In genomic region chr1:19505694-19506457, GRCh38 we compare ENCODE assay signal across 9 cellular contexts. TPM values are rescaled to one million over a fixed set of nuclear protein-coding genes. Genes with fewer than 3 reads are reported as not detected.
DNase-seq lines count a peak whose midpoint lies in the region; ATAC-seq, FAIRE-seq and TF ChIP-seq lines count a peak whose summit lies in the region.
"Had no signal": no experiment of that assay in that cellular context is flagged by ENCODE, and none has a peak within 500 bp of the region (broad histone marks: within the 10 kb centered on the region; RNA-seq: fewer than 3 reads in every experiment).

No MANE protein-coding gene starts in this region.

- H2AFZ ChIP-seq in HepG2 (ENCODE audit: low read length), result no peak overlapping the region

- TF ChIP-seq POLR2A in HepG2 (IDR thresholded peaks at IDR 0.05; ENCODE audit: insufficient read depth in 1 of 2, low read depth in 2 of 2, low read length in 2 of 2) (no peak), vagina (IDR thresholded peaks at IDR 0.05) (no peak)

- CTCF ChIA-PET in HepG2 (lab: Yijun Ruan, JAX; ENCODE audit: low intra/inter-chr PET ratio, low total read pairs), result no interaction called here

- peaks cover 0 to 9% (median 1%) of the 10 kb centered on the region in 4 donors for H3K4me1 ChIP-seq in liver (ENCODE audit: control insufficient read depth in 4 of 4, insufficient read depth in 4 of 4, low read length in 3 of 4)
- H3K4me1 ChIP-seq in HepG2 (ENCODE audit: insufficient read depth, low read length), result peaks cover 23% of the 10 kb centered on the region
- H3K4me1 ChIP-seq in muscle layer of colon (ENCODE audit: insufficient read depth, low read length), result peaks cover 23% of the 10 kb centered on the region
- H3K4me1 ChIP-seq in vagina, result peaks cover 33% of the 10 kb centered on the region
- H3K4me1 ChIP-seq in effector memory CD4-positive, alpha-beta T cell (ENCODE audit: control insufficient read depth, insufficient read depth, low read length, poor library complexity, severe bottlenecking), result peaks cover 4% of the 10 kb centered on the region

- ATAC-seq in HepG2, result no peak

- WGBS in liver, result 72% methylated on average over 11 of the region's 11 CpGs
- WGBS in HepG2 (ENCODE audit: low lambda C conversion rate), result 43% methylated on average over 10 of the region's 11 CpGs

- in situ Hi-C loops in HepG2 (cut with HindIII; ENCODE audit: extremely low pct_ligation_motif_present, low pct_unique_long_range_greater_than_20kb), result no loop called here

- intact Hi-C loops in HepG2 (cut with micrococcal nuclease; ENCODE audit: unreplicated experiment), result no loop called here
- intact Hi-C loops in vagina (cut with DNase I), result loop anchor here (1.0 kb wide), 1 partner anchor 8 kb away; no protein-coding TSS in a partner anchor

- FAIRE-seq in HepG2 (lab: Jason Lieb, UNC), result no peak

- H3K9me3 ChIP-seq in liver (ENCODE audit: control insufficient read depth in 4 of 4, low read length in 3 of 4), result no peaks in the 10 kb centered on the region
- H3K9me3 ChIP-seq in HepG2 (ENCODE audit: low read length), result no peaks in the 10 kb centered on the region
- no peaks in the 10 kb centered on the region for H3K9me3 ChIP-seq in muscle layer of colon (ENCODE audit: low read length)
- H3K9me3 ChIP-seq in vagina, result no peaks in the 10 kb centered on the region
- no peaks in the 10 kb centered on the region for H3K9me3 ChIP-seq in effector memory CD4-positive, alpha-beta T cell (ENCODE audit: control insufficient read depth, low read length)

- H3K4me3 ChIP-seq in liver (ENCODE audit: low read depth in 1 of 3, low read length in 3 of 3) (no peak overlapping the region), HepG2 (replicated peaks in 1 of 3; ENCODE audit: insufficient read depth in 1 of 3, low read depth in 2 of 3, low read length in 3 of 3) (no peak overlapping the region), coronary artery (peak overlapping the region; percentile 34), muscle layer of colon (ENCODE audit: low read depth in 1 of 2, low read length in 2 of 2) (no peak overlapping the region), vagina (no peak overlapping the region)
- no peak overlapping the region for H3K4me3 ChIP-seq in effector memory CD4-positive, alpha-beta T cell (ENCODE audit: insufficient read depth, low read depth, low read length, poor library complexity, severe bottlenecking)

- no peak overlapping the region for H3K4me2 ChIP-seq in HepG2 (ENCODE audit: low read depth, low read length)

- no peak for TF ChIP-seq EP300 in HepG2 (IDR thresholded peaks at IDR 0.05; ENCODE audit: low read depth in 2 of 2, low read length in 2 of 2)
- TF ChIP-seq EP300 in HepG2 (CRISPR knock-in tag; IDR thresholded peaks at IDR 0.05; ENCODE audit: borderline replicate concordance), result no peak

- POLR2A ChIA-PET in HepG2 (lab: Yijun Ruan, JAX), result no interaction called here

- no peaks in the 10 kb centered on the region for H4K20me1 ChIP-seq in HepG2 (ENCODE audit: insufficient read depth, low read length)

- H3K9ac ChIP-seq in liver (ENCODE audit: low read depth in 1 of 2, low read length in 2 of 2) (no peak overlapping the region), HepG2 (ENCODE audit: insufficient read depth, low read depth, low read length) (no peak overlapping the region), muscle layer of colon (ENCODE audit: low read length) (no peak overlapping the region)

- no peak for TF ChIP-seq CTCF in liver (IDR thresholded peaks at IDR 0.05; ENCODE audit: low read depth, low read length, missing input control)
- no peak for TF ChIP-seq CTCF in HepG2 (CRISPR knock-in tag; IDR thresholded peaks at IDR 0.05)
- TF ChIP-seq CTCF in coronary artery (IDR thresholded peaks at IDR 0.05), result no peak
- TF ChIP-seq CTCF in vagina (IDR thresholded peaks at IDR 0.05), result no peak

- TF ChIP-seq RAD21 in liver (IDR thresholded peaks at IDR 0.05) (no peak), HepG2 (CRISPR knock-in tag; IDR thresholded peaks at IDR 0.05) (no peak)

- H3K36me3 ChIP-seq in liver (ENCODE audit: control insufficient read depth in 4 of 4, insufficient read depth in 3 of 4, low read depth in 1 of 4, low read length in 3 of 4) (no peaks in the 10 kb centered on the region), HepG2 (replicated peaks in 1 of 2; ENCODE audit: control insufficient read depth in 1 of 2, insufficient read depth in 2 of 2, low read length in 2 of 2) (no peaks in the 10 kb centered on the region), muscle layer of colon (ENCODE audit: insufficient read depth, low read length) (no peaks in the 10 kb centered on the region), vagina (no peaks in the 10 kb centered on the region)
- H3K36me3 ChIP-seq in effector memory CD4-positive, alpha-beta T cell (ENCODE audit: control insufficient read depth, insufficient read depth, low read length), result no peaks in the 10 kb centered on the region

- H3K27ac ChIP-seq in liver (ENCODE audit: low read depth in 1 of 2, low read length in 2 of 2) (peak overlapping the region; percentile 61 to 63), HepG2 (ENCODE audit: extremely low read length, insufficient read depth, low read length) (no peak overlapping the region), coronary artery (peak overlapping the region; percentile 38 to 81), muscle layer of colon (ENCODE audit: low read depth, low read length) (peak overlapping the region; percentile 28), vagina (peak overlapping the region; percentile 68)
- no peak overlapping the region for H3K27ac ChIP-seq in effector memory CD4-positive, alpha-beta T cell (ENCODE audit: insufficient read depth, low read length, poor library complexity, severe bottlenecking)

- no TSS peak for BruUV-seq in HepG2 (replicated peaks; lab: Mats Ljungman, UMichigan)

- DNase-seq in HepG2 (ENCODE audit: low spot score), result no peak
- no peak for DNase-seq in coronary artery (ENCODE audit: low spot score)
- DNase-seq in vagina (ENCODE audit: extremely low spot score in 2 of 2), result no peak
- no peak for DNase-seq in DMS 273 treated with DMSO at 0.1 percent for 48 hours (lab: John Stamatoyannopoulos, UW)
- no peak for DNase-seq in effector memory CD4-positive, alpha-beta T cell
- no peak for DNase-seq in NCI-H748 (lab: John Stamatoyannopoulos, UW; ENCODE audit: unreplicated experiment)
- DNase-seq: NCI-H1417 treated with DMSO at 0.1 percent for 48 hours had no signal

- no peaks in the 10 kb centered on the region for H3K79me2 ChIP-seq in HepG2 (ENCODE audit: insufficient read depth, low read length)

- H3K27me3 ChIP-seq in liver (ENCODE audit: control insufficient read depth in 4 of 4, insufficient read depth in 4 of 4, low read length in 3 of 4), result no peaks in the 10 kb centered on the region
- H3K27me3 ChIP-seq in HepG2 (ENCODE audit: control insufficient read depth in 1 of 2, insufficient read depth in 2 of 2, low read length in 2 of 2), result no peaks in the 10 kb centered on the region; a peak in 1 of 5 replicates
- no peaks in the 10 kb centered on the region for H3K27me3 ChIP-seq in muscle layer of colon (ENCODE audit: control insufficient read depth in 1 of 2, insufficient read depth in 2 of 2, low read length in 2 of 2)
- no peaks in the 10 kb centered on the region for H3K27me3 ChIP-seq in vagina
- no peaks in the 10 kb centered on the region for H3K27me3 ChIP-seq in effector memory CD4-positive, alpha-beta T cell (replicated peaks; ENCODE audit: control insufficient read depth, insufficient read depth, low read length, poor library complexity, severe bottlenecking)

TF ChIP-seq in liver, 16 proteins besides CTCF, POLR2A, EP300 and RAD21 (continues in another document):
- TF ChIP-seq YY1 (IDR thresholded peaks at IDR 0.05), result no peak
- no peak for TF ChIP-seq TAF1 (conservative IDR thresholded peaks at IDR 0.05)
- TF ChIP-seq RXRA (IDR thresholded peaks at IDR 0.05), result no peak
- TF ChIP-seq, protein P1, sequence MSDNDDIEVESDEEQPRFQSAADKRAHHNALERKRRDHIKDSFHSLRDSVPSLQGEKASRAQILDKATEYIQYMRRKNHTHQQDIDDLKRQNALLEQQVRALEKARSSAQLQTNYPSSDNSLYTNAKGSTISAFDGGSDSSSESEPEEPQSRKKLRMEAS (IDR thresholded peaks at IDR 0.05), result no peak

TF ChIP-seq in HepG2, 621 proteins besides CTCF, POLR2A, EP300 and RAD21 (continues in another document):
- TF ChIP-seq ZNF543 (CRISPR knock-in tag; IDR thresholded peaks at IDR 0.05), result no peak
- TF ChIP-seq FOXC1 (CRISPR knock-in tag; IDR thresholded peaks at IDR 0.05; ENCODE audit: borderline replicate concordance), result no peak
- no peak for TF ChIP-seq ZNF792 (CRISPR knock-in tag; IDR thresholded peaks at IDR 0.05)
- TF ChIP-seq ZNF446 (CRISPR knock-in tag; IDR thresholded peaks at IDR 0.05), result no peak
- no peak for TF ChIP-seq ZKSCAN5 (CRISPR knock-in tag; IDR thresholded peaks at IDR 0.05)
- TF ChIP-seq ZKSCAN1 (IDR thresholded peaks at IDR 0.05; ENCODE audit: low read length), result no peak
- TF ChIP-seq, protein P2, sequence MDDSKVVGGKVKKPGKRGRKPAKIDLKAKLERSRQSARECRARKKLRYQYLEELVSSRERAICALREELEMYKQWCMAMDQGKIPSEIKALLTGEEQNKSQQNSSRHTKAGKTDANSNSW (CRISPR knock-in tag; IDR thresholded peaks at IDR 0.05; ENCODE audit: borderline replicate concordance), result no peak

RNA-seq across cellular contexts. Expression of gene CAPZB, which starts 20.5 kb away (rescaled TPM):
- 10 to 100 TPM; 38.3 to 43.2 TPM for total RNA-seq in liver
- 10 to 100 TPM; 59.0 to 98.9 TPM for polyA plus RNA-seq in liver
- 58.9 and 84.1 TPM in 2 replicates for total RNA-seq in HepG2 (2016; rRNA removed; fragmentation: Illumina TruSeq; extraction: Trizol)
- total RNA-seq in HepG2 (2016; cell fraction: cytosol; rRNA removed; fragmentation: Illumina TruSeq; extraction: Trizol; ENCODE audit: low read depth), result 24.5 and 25.6 TPM in 2 replicates
- total RNA-seq in HepG2 (2016; cell fraction: insoluble cytoplasmic fraction; rRNA removed; fragmentation: Illumina TruSeq; extraction: Trizol), result 61.9 and 68.4 TPM in 2 replicates
- total RNA-seq in HepG2 (2016; cell fraction: membrane; rRNA removed; fragmentation: Illumina TruSeq; extraction: Trizol), result 41.5 and 44.2 TPM in 2 replicates
- 33.6 and 37.1 TPM in 2 replicates for total RNA-seq in HepG2 (2016; cell fraction: nucleus; rRNA removed; fragmentation: Illumina TruSeq; extraction: Trizol)
- polyA plus RNA-seq in HepG2 (2011; rRNA removed), result 68.8 and 76.9 TPM in 2 replicates
- polyA plus RNA-seq in HepG2 (2011; cell fraction: cytosol; rRNA removed), result 107 and 113 TPM in 2 replicates
- polyA plus RNA-seq in HepG2 (2011; cell fraction: nucleus; rRNA removed), result 34.6 and 35.9 TPM in 2 replicates
- 142 and 153 TPM in 2 replicates for polyA plus RNA-seq in HepG2 (2012)
- 87.3 and 97.7 TPM in 2 replicates for polyA plus RNA-seq in HepG2 (2016; cell fraction: cytosol; fragmentation: Illumina TruSeq; extraction: Trizol; ENCODE audit: low read depth)
- polyA plus RNA-seq in HepG2 (2016; cell fraction: insoluble cytoplasmic fraction; fragmentation: Illumina TruSeq; extraction: Trizol; ENCODE audit: low read depth), result 211 and 248 TPM in 2 replicates
- polyA plus RNA-seq in HepG2 (2016; cell fraction: membrane; fragmentation: Illumina TruSeq; extraction: Trizol; ENCODE audit: low read depth), result 103 and 116 TPM in 2 replicates
- 131 and 139 TPM in 2 replicates for polyA plus RNA-seq in HepG2 (2016; cell fraction: nucleus; fragmentation: Illumina TruSeq; extraction: Trizol; ENCODE audit: insufficient read depth, low read depth)
- 37.1 and 54.9 TPM in 2 replicates for polyA minus RNA-seq in HepG2 (2011; rRNA and poly(A)+ RNA removed; ENCODE audit: low replicate concordance)
- 49.6 and 56.8 TPM in 2 replicates for polyA minus RNA-seq in HepG2 (2011; cell fraction: cytosol; rRNA and poly(A)+ RNA removed)
- 19.3 and 21.5 TPM in 2 replicates for polyA minus RNA-seq in HepG2 (2011; cell fraction: nucleus; rRNA and poly(A)+ RNA removed)
- 152 TPM for total RNA-seq in vagina

Comparison
In these comparisons a context has a peak if more than half of its experiments do, and no peak if none do; other contexts are left out.
1. H3K27ac ChIP-seq: peak in liver (2 of 2), coronary artery (2 of 2), muscle layer of colon (single experiment) and vagina (single experiment); none in HepG2 (single experiment) and effector memory CD4-positive, alpha-beta T cell (single experiment).